ENCODE assay signal across 19 cellular contexts in the genomic region with DNA sequence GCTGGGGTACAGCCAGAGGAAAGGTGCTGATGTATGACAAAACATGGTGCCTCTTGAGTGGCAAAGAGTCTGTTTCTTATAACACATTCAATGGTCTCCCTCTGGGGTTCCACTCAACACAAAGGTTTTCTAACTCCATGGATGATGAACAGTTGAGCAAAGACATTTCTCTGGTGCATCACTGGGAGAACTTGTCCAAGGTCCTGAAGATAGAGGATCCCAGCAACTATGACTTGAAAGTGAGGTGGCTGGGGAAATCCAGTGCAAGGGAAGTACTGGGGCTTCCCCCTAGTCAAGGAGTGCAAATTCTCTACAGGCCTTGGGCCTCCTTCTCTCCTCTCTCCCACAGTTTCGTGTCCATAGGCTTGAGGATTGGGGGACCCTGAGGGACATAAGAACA.
DNase-seq lines count a peak whose midpoint lies in the region; ATAC-seq, FAIRE-seq and TF ChIP-seq lines count a peak whose summit lies in the region.
"Had no signal": no experiment of that assay in that cellular context is flagged by ENCODE, and none has a peak within 500 bp of the region (broad histone marks: within the 10 kb centered on the region; RNA-seq: fewer than 3 reads in every experiment).

No MANE protein-coding gene starts in this region.

- no peak overlapping the region for H3K9ac ChIP-seq in smooth muscle cell (ENCODE audit: low read depth)

- no peak for TF ChIP-seq POLR2A in NB4 (IDR thresholded peaks at IDR 0.05; ENCODE audit: extremely low read depth, insufficient read length)

- CTCF ChIA-PET in activated CD4-positive, alpha-beta T cell treated with anti-CD3 and anti-CD28 coated beads for 36 hours (lab: Charles Lee), result no interaction called here

- H3K4me3 ChIP-seq in NB4 (ENCODE audit: low read depth, low read length), result no peak overlapping the region
- no peak overlapping the region for H3K4me3 ChIP-seq in hepatocyte
- H3K4me3 ChIP-seq in smooth muscle cell, result no peak overlapping the region
- no peak overlapping the region for H3K4me3 ChIP-seq in WERI-Rb-1 (ENCODE audit: low read depth, low read length)
- H3K4me3 ChIP-seq: HAP-1 had no signal

- H3K27me3 Mint-ChIP-seq in activated CD4-positive, alpha-beta T cell treated with anti-CD3 and anti-CD28 coated beads for 36 hours, result no peaks in the 10 kb centered on the region

- WGBS in hepatocyte (ENCODE audit: low lambda C conversion rate, missing lambda C conversion rate), result 61% methylated on average over 1 of the region's 1 CpG
- 50% methylated on average over 1 of the region's 1 CpG for WGBS in smooth muscle cell (ENCODE audit: low lambda C conversion rate)

- H4K20me1 ChIP-seq in hepatocyte (ENCODE audit: insufficient read depth, poor library complexity, severe bottlenecking) (no peaks in the 10 kb centered on the region), smooth muscle cell (ENCODE audit: low read depth) (no peaks in the 10 kb centered on the region)

- DNase-seq in activated CD4-positive, alpha-beta T cell treated with anti-CD3 and anti-CD28 coated beads for 36 hours, result peak; percentile 9
- no peak for DNase-seq in activated CD4-positive, alpha-beta T cell treated with anti-CD3 and anti-CD28 coated beads, Interleukin-2, amount 50 U/mL, for 48 hours
- DNase-seq in NB4 (ENCODE audit: low read depth) (peak; percentile 15), hepatocyte (ENCODE audit: low spot score) (peak; percentile 8), urothelium cell line (ENCODE audit: low spot score) (peak; percentile 16), smooth muscle cell (lab: John Stamatoyannopoulos, UW; ENCODE audit: unreplicated experiment) (no peak), hypothalamus (lab: John Stamatoyannopoulos, UW) (no peak), WERI-Rb-1 (no peak)
- DNase-seq: COR-L47, DMS153, KBM-7, NCI-H1930, NCI-H2171, NCI-H446 treated with DMSO at 0.1 percent for 48 hours, NCI-H748 treated with DMSO at 0.1 percent for 48 hours, SIG-M5 had no signal

- H3K4me3 Mint-ChIP-seq in activated CD4-positive, alpha-beta T cell treated with anti-CD3 and anti-CD28 coated beads for 36 hours, result no peak overlapping the region
- H3K4me3 Mint-ChIP-seq: CD14-positive monocyte had no signal

- H3K36me3 Mint-ChIP-seq in activated CD4-positive, alpha-beta T cell treated with anti-CD3 and anti-CD28 coated beads for 36 hours (ENCODE audit: low read depth), result no peaks in the 10 kb centered on the region
- H3K36me3 Mint-ChIP-seq: CD14-positive monocyte had no signal

- H3K27me3 ChIP-seq in hepatocyte (no peaks in the 10 kb centered on the region), smooth muscle cell (ENCODE audit: low read depth) (no peaks in the 10 kb centered on the region), WERI-Rb-1 (ENCODE audit: insufficient read depth, low read depth, severe bottlenecking) (no peaks in the 10 kb centered on the region)

- no peak overlapping the region for H3K27ac ChIP-seq in hepatocyte
- no peak overlapping the region for H3K27ac ChIP-seq in smooth muscle cell (ENCODE audit: low read depth)
- H3K27ac ChIP-seq in WERI-Rb-1, result no peak overlapping the region

- peaks cover 10% of the 10 kb centered on the region for H3K4me1 ChIP-seq in hepatocyte (ENCODE audit: insufficient read depth)
- no peaks in the 10 kb centered on the region for H3K4me1 ChIP-seq in smooth muscle cell (ENCODE audit: low read depth)
- H3K4me1 ChIP-seq: HAP-1 had no signal

- H3F3A ChIP-seq in smooth muscle cell (ENCODE audit: low read depth), result no peaks in the 10 kb centered on the region

- POLR2A ChIA-PET in activated CD4-positive, alpha-beta T cell treated with anti-CD3 and anti-CD28 coated beads for 36 hours (lab: Charles Lee), result no interaction called here

- intact Hi-C loops in activated CD4-positive, alpha-beta T cell treated with anti-CD3 and anti-CD28 coated beads for 36 hours (cut with DNase I, micrococcal nuclease), result no loop called here

- H3K4me2 ChIP-seq in hepatocyte, result no peak overlapping the region
- no peak overlapping the region for H3K4me2 ChIP-seq in smooth muscle cell

- H3K9me3 ChIP-seq in hepatocyte (ENCODE audit: low read depth) (no peaks in the 10 kb centered on the region), smooth muscle cell (replicated peaks; ENCODE audit: low read depth) (no peaks in the 10 kb centered on the region), WERI-Rb-1 (ENCODE audit: severe bottlenecking) (no peaks in the 10 kb centered on the region)
- H3K9me3 ChIP-seq: HAP-1 had no signal

- ATAC-seq in activated CD4-positive, alpha-beta T cell treated with anti-CD3 and anti-CD28 coated beads for 36 hours, result no peak
- ATAC-seq: Panc1 had no signal

- no peak for FAIRE-seq in urothelium cell line (lab: Jason Lieb, UNC)

- no peaks in the 10 kb centered on the region for H3K4me1 Mint-ChIP-seq in activated CD4-positive, alpha-beta T cell treated with anti-CD3 and anti-CD28 coated beads for 36 hours
- H3K4me1 Mint-ChIP-seq: CD14-positive monocyte had no signal

- H3K9me3 Mint-ChIP-seq in activated CD4-positive, alpha-beta T cell treated with anti-CD3 and anti-CD28 coated beads for 36 hours (ENCODE audit: low read depth), result no peaks in the 10 kb centered on the region

- no peaks in the 10 kb centered on the region for H3K9me2 ChIP-seq in hepatocyte (replicated peaks; ENCODE audit: insufficient read depth)

- no peak overlapping the region for H2AFZ ChIP-seq in hepatocyte
- H2AFZ ChIP-seq in smooth muscle cell (ENCODE audit: low read depth), result no peak overlapping the region

- H3K79me2 ChIP-seq in hepatocyte, result no peaks in the 10 kb centered on the region
- H3K79me2 ChIP-seq in smooth muscle cell (ENCODE audit: low read depth), result no peaks in the 10 kb centered on the region

- no peaks in the 10 kb centered on the region for H3K36me3 ChIP-seq in hepatocyte (replicated peaks; ENCODE audit: insufficient read depth, low read depth)
- no peaks in the 10 kb centered on the region for H3K36me3 ChIP-seq in smooth muscle cell (ENCODE audit: low read depth)
- H3K36me3 ChIP-seq in WERI-Rb-1, result no peaks in the 10 kb centered on the region
- H3K36me3 ChIP-seq: HAP-1 had no signal

- H3K27ac Mint-ChIP-seq in activated CD4-positive, alpha-beta T cell treated with anti-CD3 and anti-CD28 coated beads for 36 hours, result no peak overlapping the region
- H3K27ac Mint-ChIP-seq: CD14-positive monocyte had no signal

- TF ChIP-seq CTCF in NB4 (IDR thresholded peaks at IDR 0.05; ENCODE audit: low read depth, low read length) (no peak), hepatocyte (IDR thresholded peaks at IDR 0.05; ENCODE audit: poor library complexity) (no peak), smooth muscle cell (IDR thresholded peaks at IDR 0.05; ENCODE audit: borderline replicate concordance, insufficient read depth, poor library complexity, severe bottlenecking) (no peak), WERI-Rb-1 (IDR thresholded peaks at IDR 0.05; ENCODE audit: low read depth, low read length) (no peak)

Comparison
In these comparisons a context has a peak if more than half of its experiments do, and no peak if none do; other contexts are left out.
1. DNase-seq: peak in activated CD4-positive, alpha-beta T cell treated with anti-CD3 and anti-CD28 coated beads for 36 hours (single experiment), NB4 (single experiment), hepatocyte (single experiment) and urothelium cell line (single experiment); none in activated CD4-positive, alpha-beta T cell treated with anti-CD3 and anti-CD28 coated beads, Interleukin-2, amount 50 U/mL, for 48 hours (0 of 2), smooth muscle cell (single experiment), hypothalamus (0 of 51) and WERI-Rb-1 (single experiment).